In the genomic region with DNA sequence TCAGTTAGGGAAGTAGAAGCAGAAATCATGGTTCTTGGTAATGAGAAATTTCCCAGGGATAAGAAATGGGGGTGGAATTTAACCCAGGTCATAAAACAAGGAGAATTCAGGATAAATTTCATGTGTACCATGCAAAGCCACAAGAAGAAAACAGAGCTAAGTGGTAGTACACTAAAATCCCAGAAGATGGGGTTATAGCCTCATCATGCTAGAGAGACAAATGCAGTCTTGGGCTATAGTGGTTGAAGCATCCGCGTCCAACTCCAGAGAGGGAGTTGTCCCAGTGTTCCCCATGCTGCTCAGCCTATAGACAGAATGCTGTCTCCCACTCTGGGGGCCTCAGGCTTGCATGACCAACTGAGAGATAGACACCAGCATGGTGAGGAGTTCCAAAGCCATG, we compare ENCODE assay signal across 12 cellular contexts. TPM values are rescaled to one million over a fixed set of nuclear protein-coding genes. Genes with fewer than 3 reads are reported as not detected.
A peak's percentile ranks its signal among the peaks of the same experiment; 100 is the strongest.
DNase-seq lines count a peak whose midpoint lies in the region; ATAC-seq and TF ChIP-seq lines count a peak whose summit lies in the region.
"Had no signal": no experiment of that assay in that cellular context is flagged by ENCODE, and none has a peak within 500 bp of the region (broad histone marks: within the 10 kb centered on the region; RNA-seq: fewer than 3 reads in every experiment).

No MANE protein-coding gene starts in this region.

- no peak overlapping the region for H3K27ac ChIP-seq in endodermal cell (ENCODE audit: low read depth, low read length)

- peaks cover 5% of the 10 kb centered on the region for H3K4me1 ChIP-seq in endodermal cell (ENCODE audit: control insufficient read depth, insufficient read depth, low read length)

- ATAC-seq in HG03342 (IDR thresholded peaks at IDR 0.05; ENCODE audit: unreplicated experiment) (no peak), GM19397 (IDR thresholded peaks at IDR 0.05; ENCODE audit: unreplicated experiment) (no peak)

- H3K4me3 ChIP-seq in endodermal cell (ENCODE audit: low read length) = no peak overlapping the region
- H3K4me3 ChIP-seq: MG63 had no signal

- peak; percentile 54 for DNase-seq in EH (ENCODE audit: low read depth)
- peak; percentile 17 for DNase-seq in NCI-H460 (ENCODE audit: extremely low read depth, low read depth)
- DNase-seq in endodermal cell = peak; percentile 50
- no peak for DNase-seq in neural crest cell (ENCODE audit: low read depth, low spot score)
- no peak for DNase-seq in activated T-cell treated with anti-CD3 and anti-CD28 coated beads for 4 hours
- no peak for DNase-seq in glutamatergic neuron
- DNase-seq: central memory CD4-positive, alpha-beta T cell; MG63; T-helper 9 cell had no signal

- no peaks in the 10 kb centered on the region for H3K27me3 Mint-ChIP-seq in endodermal cell (ENCODE audit: insufficient read depth)
- no peaks in the 10 kb centered on the region for H3K27me3 Mint-ChIP-seq in neural crest cell (ENCODE audit: low read depth)
- H3K27me3 Mint-ChIP-seq in glutamatergic neuron (ENCODE audit: unreplicated experiment) = no peaks in the 10 kb centered on the region

- no peak overlapping the region for H3K9ac ChIP-seq in endodermal cell (ENCODE audit: extremely low read depth, low read length, poor library complexity, severe bottlenecking)

- no peaks in the 10 kb centered on the region for H3K9me3 Mint-ChIP-seq in endodermal cell
- peaks cover 7% of the 10 kb centered on the region for H3K9me3 Mint-ChIP-seq in neural crest cell
- H3K9me3 Mint-ChIP-seq in glutamatergic neuron (ENCODE audit: unreplicated experiment) = no peaks in the 10 kb centered on the region
- H3K9me3 Mint-ChIP-seq: memory B cell had no signal

- WGBS in endodermal cell (ENCODE audit: insufficient coverage in 1 of 2, insufficient read length in 1 of 2), 2 experiments = 67 to 81% methylated on average over 2 of the region's 2 CpGs

- no peaks in the 10 kb centered on the region for H3K36me3 ChIP-seq in endodermal cell (ENCODE audit: control insufficient read depth, insufficient read depth, low read length)
- H3K36me3 ChIP-seq: MG63 had no signal

- H3K4me1 Mint-ChIP-seq in endodermal cell (peaks cover 23% of the 10 kb centered on the region), neural crest cell (no peaks in the 10 kb centered on the region), glutamatergic neuron (ENCODE audit: low read depth, unreplicated experiment) (no peaks in the 10 kb centered on the region)
- H3K4me1 Mint-ChIP-seq: memory B cell had no signal

- H3K36me3 Mint-ChIP-seq in endodermal cell (ENCODE audit: low read depth) (no peaks in the 10 kb centered on the region), neural crest cell (ENCODE audit: low read depth) (no peaks in the 10 kb centered on the region), glutamatergic neuron (ENCODE audit: unreplicated experiment) (no peaks in the 10 kb centered on the region)
- H3K36me3 Mint-ChIP-seq: memory B cell had no signal

- H3K4me3 Mint-ChIP-seq in endodermal cell (no peak overlapping the region), neural crest cell (no peak overlapping the region), glutamatergic neuron (ENCODE audit: unreplicated experiment) (no peak overlapping the region)
- H3K4me3 Mint-ChIP-seq: memory B cell had no signal

- H3K27ac Mint-ChIP-seq in endodermal cell = no peak overlapping the region
- no peak overlapping the region for H3K27ac Mint-ChIP-seq in neural crest cell (ENCODE audit: unreplicated experiment)
- no peak overlapping the region for H3K27ac Mint-ChIP-seq in glutamatergic neuron (ENCODE audit: unreplicated experiment)
- H3K27ac Mint-ChIP-seq: memory B cell had no signal

- TF ChIP-seq CTCF in endodermal cell (conservative IDR thresholded peaks at IDR 0.05) (peak; percentile 76), neural crest cell (conservative IDR thresholded peaks at IDR 0.05) (peak; percentile 34), glutamatergic neuron (IDR thresholded peaks at IDR 0.05; ENCODE audit: partially characterized antibody, unreplicated experiment) (no peak)

- no peaks in the 10 kb centered on the region for H3K9me3 ChIP-seq in endodermal cell (ENCODE audit: control insufficient read depth, low read length)
- H3K9me3 ChIP-seq: MG63 had no signal

- no peaks in the 10 kb centered on the region for H3K27me3 ChIP-seq in endodermal cell (ENCODE audit: control insufficient read depth, insufficient read depth, low read length, poor library complexity, severe bottlenecking)

RNA-seq across cellular contexts. Expression of a gene that starts 36.2 kb away (rescaled TPM):
- not detected in 2 replicates for total RNA-seq in NCI-H460 (2014; rRNA removed; shearing (Covaris generic))
- not detected in 2 replicates for polyA plus RNA-seq in NCI-H460 (2014; cell fraction: nucleus; rRNA removed)
- not detected for total RNA-seq in endodermal cell
- polyA plus RNA-seq in endodermal cell (2013, experiment 1 of 2) = not detected
- not detected for polyA plus RNA-seq in endodermal cell (2013, experiment 2 of 2)
- not detected in 2 replicates for total RNA-seq in neural crest cell
- not detected for total RNA-seq in glutamatergic neuron (ENCODE audit: unreplicated experiment)

Comparison
In these comparisons a context has a peak if more than half of its experiments do, and no peak if none do; other contexts are left out.
1. DNase-seq: peak in EH (single experiment), NCI-H460 (single experiment) and endodermal cell (single experiment); none in neural crest cell (single experiment), activated T-cell treated with anti-CD3 and anti-CD28 coated beads for 4 hours (single experiment) and glutamatergic neuron (single experiment).